In genomic region chr1:178238722-178239510, GRCh38 we compare ENCODE assay signal across 10 cellular contexts.
DNase-seq lines count a peak whose midpoint lies in the region; ATAC-seq, FAIRE-seq and TF ChIP-seq lines count a peak whose summit lies in the region.
"Had no signal": no experiment of that assay in that cellular context is flagged by ENCODE, and none has a peak within 500 bp of the region (broad histone marks: within the 10 kb centered on the region; RNA-seq: fewer than 3 reads in every experiment).

No MANE protein-coding gene starts in this region.

- H3K4me1 ChIP-seq in fibroblast of lung (ENCODE audit: control insufficient read depth, extremely low read depth, insufficient read depth, low read length): peaks cover 15% of the 10 kb centered on the region
- no peaks in the 10 kb centered on the region for H3K4me1 ChIP-seq in small intestine (ENCODE audit: control insufficient read depth in 2 of 2, insufficient read depth in 1 of 2, low read depth in 1 of 2, low read length in 1 of 2)

- H3K9ac ChIP-seq in fibroblast of lung (ENCODE audit: insufficient read depth, low read length): no peak overlapping the region

- peaks cover 11% of the 10 kb centered on the region for H3K79me2 ChIP-seq in fibroblast of lung (ENCODE audit: control insufficient read depth, insufficient read depth, low read length)

- ATAC-seq in HG02973 (IDR thresholded peaks at IDR 0.05; ENCODE audit: unreplicated experiment) (no peak), GM21381 (IDR thresholded peaks at IDR 0.05; ENCODE audit: unreplicated experiment) (no peak)

- H3K27me3 ChIP-seq in fibroblast of lung (ENCODE audit: control insufficient read depth, insufficient read depth, low read length) (no peaks in the 10 kb centered on the region), small intestine (ENCODE audit: control insufficient read depth in 2 of 2, insufficient read depth in 2 of 2, low read length in 2 of 2) (no peaks in the 10 kb centered on the region)

- TF ChIP-seq CTCF in fibroblast of lung (conservative IDR thresholded peaks at IDR 0.05 in 1 of 2, IDR thresholded peaks at IDR 0.05 in 1 of 2; ENCODE audit: low read depth in 1 of 2, low read length in 2 of 2): no peak

- H3K9me3 ChIP-seq in fibroblast of lung (ENCODE audit: control insufficient read depth, insufficient read depth, low read depth, low read length) (no peaks in the 10 kb centered on the region), small intestine (ENCODE audit: control insufficient read depth, low read depth) (no peaks in the 10 kb centered on the region)

- 38 to 44% (median 40%) methylated on average over 1 of the region's 1 CpG for WGBS in small intestine, 3 donors

- H4K20me1 ChIP-seq in fibroblast of lung (ENCODE audit: control insufficient read depth, extremely low read depth, insufficient read depth, low read length): no peaks in the 10 kb centered on the region

- no peak overlapping the region for H2AFZ ChIP-seq in fibroblast of lung (ENCODE audit: low read length)

- peak overlapping the region; percentile 64 for H3K4me2 ChIP-seq in fibroblast of lung (ENCODE audit: extremely low read depth, insufficient read depth, low read length)

- DNase-seq in DMS153 (lab: John Stamatoyannopoulos, UW) (peak; percentile 8), DMS153 treated with DMSO at 0.1 percent for 48 hours (lab: John Stamatoyannopoulos, UW; ENCODE audit: unreplicated experiment) (no peak), RPMI7951 (ENCODE audit: low read depth) (peak; percentile 98), fibroblast of lung (ENCODE audit: low read depth in 2 of 2) (peak; percentile 93 to 100), small intestine (peak; percentile 6), NCI-H1694 treated with DMSO at 0.1 percent for 48 hours (lab: John Stamatoyannopoulos, UW) (no peak)
- DNase-seq: 8988T, NCI-H2029 had no signal

- H3K36me3 ChIP-seq in fibroblast of lung (ENCODE audit: control insufficient read depth, insufficient read depth, low read length) (no peaks in the 10 kb centered on the region), small intestine (ENCODE audit: control insufficient read depth in 2 of 2, insufficient read depth in 2 of 2, low read length in 2 of 2) (no peaks in the 10 kb centered on the region)

- H3K4me3 ChIP-seq in fibroblast of lung (replicated peaks in 1 of 4; ENCODE audit: control extremely low read depth in 1 of 4, insufficient read depth in 1 of 4, low read depth in 3 of 4, low read length in 4 of 4) (no peak overlapping the region), small intestine (ENCODE audit: low read depth in 1 of 2, low read length in 2 of 2) (no peak overlapping the region)

- H3K27ac ChIP-seq in fibroblast of lung (ENCODE audit: insufficient read depth, low read length) (peak overlapping the region; percentile 84), small intestine (ENCODE audit: low read depth in 1 of 2, low read length in 1 of 2) (no peak overlapping the region)

- FAIRE-seq in small intestine (lab: Jason Lieb, UNC): peak; percentile 26

Comparison
In these comparisons a context has a peak if more than half of its experiments do, and no peak if none do; other contexts are left out.
1. DNase-seq: peak in DMS153 (single experiment), RPMI7951 (single experiment), fibroblast of lung (2 of 2) and small intestine (single experiment); none in DMS153 treated with DMSO at 0.1 percent for 48 hours (single experiment) and NCI-H1694 treated with DMSO at 0.1 percent for 48 hours (single experiment).